In genomic region chr4:141207971-141208370, GRCh38 we compare ENCODE assay signal across 15 cellular contexts.
"Had no signal": no experiment of that assay in that cellular context is flagged by ENCODE, and none has a peak within 500 bp of the region (broad histone marks: within the 10 kb centered on the region; RNA-seq: fewer than 3 reads in every experiment).

No MANE protein-coding gene starts in this region.

- ATAC-seq: activated T-cell treated with anti-CD3 and anti-CD28 coated beads, Interleukin-2, amount 50 U/mL, for 4 hours; esophagus mucosa; left colon had no signal

- H3K4me3 ChIP-seq: breast epithelium, transverse colon had no signal

- H3K27me3 ChIP-seq: breast epithelium, transverse colon had no signal

- DNase-seq: activated CD4-positive, alpha-beta memory T cell treated with anti-CD3 and anti-CD28 coated beads for 36 hours; activated CD4-positive, CD25-positive, alpha-beta regulatory T cell treated with anti-CD3 and anti-CD28 coated beads, Interleukin-2, amount 50 U/mL, for 72 hours; activated gamma-delta T cell; activated naive CD8-positive, alpha-beta T cell treated with anti-CD3 and anti-CD28 coated beads, Interleukin-2, amount 10 ng/mL, durations not matched to agents 7 days and 5 days; activated T-cell treated with anti-CD3 and anti-CD28 coated beads, Interleukin-2, amount 50 U/mL, for 4 hours; anterior cingulate cortex; dorsolateral prefrontal cortex; glutamatergic neuron; immature natural killer cell; left colon; mesendoderm; small intestine; transverse colon had no signal

- H3K27ac ChIP-seq: breast epithelium, transverse colon had no signal

- H3K4me1 ChIP-seq: breast epithelium, transverse colon had no signal

- H3K9me3 ChIP-seq: breast epithelium, transverse colon had no signal

- H3K36me3 ChIP-seq: breast epithelium, transverse colon had no signal
